8 cellular contexts compared by ENCODE assay signal in the genomic region with DNA sequence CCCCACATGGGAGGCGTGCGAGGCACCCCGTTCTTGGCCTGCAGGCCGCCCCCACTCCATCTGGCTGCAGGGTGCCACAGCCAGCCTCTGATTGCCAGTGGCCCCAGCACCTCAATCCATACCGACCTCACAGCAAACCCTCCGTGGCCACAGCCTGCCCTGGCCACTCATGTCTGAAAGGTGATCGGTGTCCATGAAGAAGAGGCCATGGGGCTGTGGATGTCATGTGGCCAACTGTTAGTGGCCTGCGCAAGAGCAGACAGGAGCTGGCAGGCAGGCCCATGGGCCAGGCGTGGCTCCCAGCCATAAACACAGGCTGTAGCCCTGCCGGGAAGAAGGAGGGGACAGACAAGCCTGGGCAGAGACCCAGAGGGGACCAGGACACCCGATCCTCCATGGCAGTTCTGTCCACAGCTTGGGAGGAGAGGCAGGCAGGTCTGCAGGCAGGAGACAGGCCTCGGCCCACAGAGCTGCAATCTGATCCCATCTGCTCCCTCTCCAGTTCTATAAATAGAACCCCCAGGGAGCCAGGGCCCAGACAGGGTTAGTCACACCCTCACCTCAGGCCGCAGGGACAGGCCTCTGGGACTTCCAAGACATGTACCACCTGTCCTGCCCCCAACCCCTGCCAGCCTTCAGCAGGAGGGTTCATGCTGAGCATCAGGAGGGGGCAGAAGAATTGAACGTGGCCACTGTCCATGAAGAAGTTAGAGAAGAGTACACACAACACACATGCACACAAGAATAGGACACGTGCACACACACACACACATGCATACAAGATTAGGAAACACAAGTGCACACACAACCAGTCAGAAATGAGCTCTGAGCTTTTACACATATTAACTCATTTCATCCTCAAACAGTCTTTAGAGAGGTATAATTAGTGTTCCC. TPM values are rescaled to one million over a fixed set of nuclear protein-coding genes. Genes with fewer than 3 reads are reported as not detected.
DNase-seq lines count a peak whose midpoint lies in the region; ATAC-seq and TF ChIP-seq lines count a peak whose summit lies in the region.

No MANE protein-coding gene starts in this region.

- H3K4me3 ChIP-seq in mesendoderm (ENCODE audit: low read length): no peak overlapping the region

- peaks cover 59% of the 10 kb centered on the region for H3K4me1 Mint-ChIP-seq in chondrocyte (ENCODE audit: low read depth)
- H3K4me1 Mint-ChIP-seq in activated CD4-positive, alpha-beta T cell treated with anti-CD3 and anti-CD28 coated beads for 36 hours: no peaks in the 10 kb centered on the region
- H3K4me1 Mint-ChIP-seq in activated naive CD4-positive, alpha-beta T cell treated with anti-CD3 and anti-CD28 coated beads, Interleukin-2, amount 10 ng/mL, durations not matched to agents 7 days and 5 days: no peaks in the 10 kb centered on the region

- no peak overlapping the region for H2BK120ac ChIP-seq in mesendoderm (ENCODE audit: low read depth, low read length)

- no CpG with 5 or more reads among the region's 15 CpGs for WGBS in mesendoderm (ENCODE audit: extremely low coverage, insufficient coverage, low lambda C conversion rate)

- peak overlapping the region; percentile 45 for H2BK5ac ChIP-seq in mesendoderm (ENCODE audit: low read length)

- no peak for ATAC-seq in activated CD4-positive, alpha-beta T cell treated with anti-CD3 and anti-CD28 coated beads for 36 hours

- peaks cover 4% of the 10 kb centered on the region for H3K4me1 ChIP-seq in mesendoderm (ENCODE audit: control insufficient read depth, low read depth, low read length)

- no peaks in the 10 kb centered on the region for H3K27me3 Mint-ChIP-seq in chondrocyte (ENCODE audit: low read depth)
- H3K27me3 Mint-ChIP-seq in activated CD4-positive, alpha-beta T cell treated with anti-CD3 and anti-CD28 coated beads for 36 hours: no peaks in the 10 kb centered on the region
- H3K27me3 Mint-ChIP-seq in activated naive CD4-positive, alpha-beta T cell treated with anti-CD3 and anti-CD28 coated beads, Interleukin-2, amount 10 ng/mL, durations not matched to agents 7 days and 5 days: peaks cover 3% of the 10 kb centered on the region

- H3K4me2 ChIP-seq in mesendoderm (ENCODE audit: low read length): no peak overlapping the region

- DNase-seq in DMS 273 treated with DMSO at 0.1 percent for 48 hours (lab: John Stamatoyannopoulos, UW): peak; percentile 97
- peak; percentile 92 for DNase-seq in NCI-H2107 treated with DMSO at 0.1 percent for 48 hours (lab: John Stamatoyannopoulos, UW; ENCODE audit: unreplicated experiment)
- no peak for DNase-seq in chondrocyte (ENCODE audit: low spot score)
- DNase-seq in mesendoderm: peak; percentile 59
- no peak for DNase-seq in GM19240 (ENCODE audit: insufficient read length, low spot score)
- DNase-seq in activated CD4-positive, alpha-beta T cell treated with anti-CD3 and anti-CD28 coated beads for 36 hours: no peak
- no peak for DNase-seq in activated naive CD4-positive, alpha-beta T cell treated with anti-CD3 and anti-CD28 coated beads, Interleukin-2, amount 50 U/mL, for 16 hours
- DNase-seq in activated naive CD4-positive, alpha-beta T cell treated with anti-CD3 and anti-CD28 coated beads, Interleukin-2, amount 10 ng/mL, durations not matched to agents 7 days and 5 days: no peak

- H3K4ac ChIP-seq in mesendoderm (ENCODE audit: low read depth, low read length): no peak overlapping the region

- H3K56ac ChIP-seq in mesendoderm (ENCODE audit: low read length): peak overlapping the region; percentile 67

- H3K27ac ChIP-seq in mesendoderm (ENCODE audit: low read depth, low read length): no peak overlapping the region

- H3K27ac Mint-ChIP-seq in chondrocyte (ENCODE audit: unreplicated experiment): peak overlapping the region; percentile 92
- H3K27ac Mint-ChIP-seq in activated CD4-positive, alpha-beta T cell treated with anti-CD3 and anti-CD28 coated beads for 36 hours: no peak overlapping the region
- no peak overlapping the region for H3K27ac Mint-ChIP-seq in activated naive CD4-positive, alpha-beta T cell treated with anti-CD3 and anti-CD28 coated beads, Interleukin-2, amount 10 ng/mL, durations not matched to agents 7 days and 5 days

- peak overlapping the region; percentile 51 for H3K4me3 Mint-ChIP-seq in chondrocyte (ENCODE audit: unreplicated experiment)
- H3K4me3 Mint-ChIP-seq in activated CD4-positive, alpha-beta T cell treated with anti-CD3 and anti-CD28 coated beads for 36 hours: no peak overlapping the region
- H3K4me3 Mint-ChIP-seq in activated naive CD4-positive, alpha-beta T cell treated with anti-CD3 and anti-CD28 coated beads, Interleukin-2, amount 10 ng/mL, durations not matched to agents 7 days and 5 days: no peak overlapping the region

- no peak overlapping the region for H2AK5ac ChIP-seq in mesendoderm (ENCODE audit: low read length)

- no peaks in the 10 kb centered on the region for H3K27me3 ChIP-seq in mesendoderm (ENCODE audit: insufficient read depth, low read length, poor library complexity)

- H3K36me3 Mint-ChIP-seq in chondrocyte (ENCODE audit: low read depth): peaks cover 6% of the 10 kb centered on the region
- H3K36me3 Mint-ChIP-seq in activated CD4-positive, alpha-beta T cell treated with anti-CD3 and anti-CD28 coated beads for 36 hours (ENCODE audit: low read depth): no peaks in the 10 kb centered on the region
- no peaks in the 10 kb centered on the region for H3K36me3 Mint-ChIP-seq in activated naive CD4-positive, alpha-beta T cell treated with anti-CD3 and anti-CD28 coated beads, Interleukin-2, amount 10 ng/mL, durations not matched to agents 7 days and 5 days

- no peak overlapping the region for H2BK15ac ChIP-seq in mesendoderm (replicated peaks; ENCODE audit: low read depth)

- H3K9ac ChIP-seq in mesendoderm (ENCODE audit: low read length): peak overlapping the region; percentile 50

- TF ChIP-seq CTCF in chondrocyte (IDR thresholded peaks at IDR 0.05): no peak

- H3K9me3 Mint-ChIP-seq in chondrocyte (ENCODE audit: low read depth): no peaks in the 10 kb centered on the region
- no peaks in the 10 kb centered on the region for H3K9me3 Mint-ChIP-seq in activated CD4-positive, alpha-beta T cell treated with anti-CD3 and anti-CD28 coated beads for 36 hours (ENCODE audit: low read depth)
- H3K9me3 Mint-ChIP-seq in activated naive CD4-positive, alpha-beta T cell treated with anti-CD3 and anti-CD28 coated beads, Interleukin-2, amount 10 ng/mL, durations not matched to agents 7 days and 5 days: no peaks in the 10 kb centered on the region

- no peaks in the 10 kb centered on the region for H3K36me3 ChIP-seq in mesendoderm (ENCODE audit: control insufficient read depth, insufficient read depth, low read length)

- H4K5ac ChIP-seq in mesendoderm (ENCODE audit: low read length): no peak overlapping the region

- CTCF ChIA-PET in activated CD4-positive, alpha-beta T cell treated with anti-CD3 and anti-CD28 coated beads for 36 hours (lab: Charles Lee): no interaction called here
- CTCF ChIA-PET in activated naive CD4-positive, alpha-beta T cell treated with anti-CD3 and anti-CD28 coated beads, Interleukin-2, amount 10 ng/mL, durations not matched to agents 7 days and 5 days (lab: Charles Lee): no interaction called here

- no peak overlapping the region for H3K23ac ChIP-seq in mesendoderm (ENCODE audit: low read length)

- intact Hi-C loops in activated CD4-positive, alpha-beta T cell treated with anti-CD3 and anti-CD28 coated beads for 36 hours (cut with DNase I, micrococcal nuclease): no loop called here

- POLR2A ChIA-PET in activated CD4-positive, alpha-beta T cell treated with anti-CD3 and anti-CD28 coated beads for 36 hours (lab: Charles Lee): no interaction called here

- H3K18ac ChIP-seq in mesendoderm (ENCODE audit: low read length): no peak overlapping the region

- H3K79me2 ChIP-seq in mesendoderm (ENCODE audit: control insufficient read depth, insufficient read depth, low read length): no peaks in the 10 kb centered on the region

- H3K79me1 ChIP-seq in mesendoderm (ENCODE audit: low read length): no peaks in the 10 kb centered on the region

- H4K8ac ChIP-seq in mesendoderm (ENCODE audit: low read depth, low read length): no peak overlapping the region

RNA-seq across cellular contexts. Expression of a gene that starts 16.9 kb away (rescaled TPM):
- 44.6 to 151 TPM (median 46.6 TPM) in 3 replicates for total RNA-seq in chondrocyte
- 13.7 TPM for polyA plus RNA-seq in mesendoderm (2013, experiment 1 of 2)
- 12.8 TPM for polyA plus RNA-seq in mesendoderm (2013, experiment 2 of 2)
- total RNA-seq in activated CD4-positive, alpha-beta T cell treated with anti-CD3 and anti-CD28 coated beads for 36 hours: under 1 TPM; 0.14 to 0.16 TPM

Comparison
In these comparisons a context has a peak if more than half of its experiments do, and no peak if none do; other contexts are left out.
1. DNase-seq: peak in DMS 273 treated with DMSO at 0.1 percent for 48 hours (single experiment), NCI-H2107 treated with DMSO at 0.1 percent for 48 hours (single experiment) and mesendoderm (single experiment); none in chondrocyte (single experiment), GM19240 (single experiment), activated CD4-positive, alpha-beta T cell treated with anti-CD3 and anti-CD28 coated beads for 36 hours (single experiment), activated naive CD4-positive, alpha-beta T cell treated with anti-CD3 and anti-CD28 coated beads, Interleukin-2, amount 50 U/mL, for 16 hours (single experiment) and activated naive CD4-positive, alpha-beta T cell treated with anti-CD3 and anti-CD28 coated beads, Interleukin-2, amount 10 ng/mL, durations not matched to agents 7 days and 5 days (single experiment).
2. RNA of a gene that starts 16.9 kb away (total RNA-seq): 44.6 to 151 TPM in chondrocyte; 0.14 to 0.16 TPM in activated CD4-positive, alpha-beta T cell treated with anti-CD3 and anti-CD28 coated beads for 36 hours; every median in the first group is over 10 times any median in the second.